Comparison of ENCODE assay signal across 22 cellular contexts in the genomic region with DNA sequence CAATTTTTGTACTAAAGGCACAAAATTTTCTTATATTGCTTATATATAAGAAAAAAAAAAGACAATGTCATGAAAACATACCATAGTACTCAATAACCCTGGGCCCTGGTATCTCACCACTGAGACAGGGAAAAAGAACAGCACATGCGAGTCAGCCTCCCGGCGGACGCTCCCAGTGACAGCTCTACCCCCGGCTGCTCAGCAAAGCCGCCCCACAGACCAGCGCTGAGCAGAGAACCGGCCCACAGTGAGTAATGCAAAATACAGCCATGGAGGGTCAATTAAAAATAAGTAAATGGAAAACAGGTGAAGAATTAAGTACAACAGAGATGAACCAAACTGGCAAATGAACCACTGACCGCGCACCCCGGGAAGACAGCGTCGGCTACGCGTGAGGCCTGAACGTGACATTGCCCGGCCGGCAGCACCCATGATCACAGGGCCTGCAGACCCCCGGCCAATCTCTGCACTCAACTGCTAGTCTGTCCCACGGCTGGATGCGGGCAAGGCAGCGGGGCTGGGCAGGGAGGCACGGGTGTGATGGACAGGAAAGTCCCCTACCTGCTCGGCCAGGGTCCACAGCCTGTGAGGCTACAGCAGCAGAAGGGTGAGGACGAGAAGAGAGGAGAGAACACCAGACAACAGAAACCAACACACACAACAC.
DNase-seq lines count a peak whose midpoint lies in the region; ATAC-seq and TF ChIP-seq lines count a peak whose summit lies in the region.
"Had no signal": no experiment of that assay in that cellular context is flagged by ENCODE, and none has a peak within 500 bp of the region (broad histone marks: within the 10 kb centered on the region; RNA-seq: fewer than 3 reads in every experiment).

No MANE protein-coding gene starts in this region.

- CTCF ChIA-PET in activated B cell treated with CpG ODN at 0.5 μM for 24 hours (lab: Charles Lee) (no interaction called here), GM10248 (lab: Yijun Ruan, JAX) (interaction anchor here (1.3 kb wide), 1 partner anchor 18 kb away, joined by 3 read pairs; no protein-coding TSS in a partner anchor)

- H3F3A ChIP-seq in GM23248 (ENCODE audit: insufficient read depth): no peaks in the 10 kb centered on the region

- peak overlapping the region; percentile 77 for H3K4me3 Mint-ChIP-seq in activated B cell treated with CpG ODN at 0.5 μM for 24 hours
- peak overlapping the region; percentile 65 for H3K4me3 Mint-ChIP-seq in stimulated activated memory B cell treated with anti-CD40 and anti-IgM and Interleukin-4, amounts not matched to agents 10 μg/mL and 1 μg/mL and 100 μg/mL, for 72 hours
- H3K4me3 Mint-ChIP-seq: activated CD4-positive, alpha-beta memory T cell treated with anti-CD3 and anti-CD28 coated beads, Interleukin-2, amount 10 ng/mL, durations not matched to agents 7 days and 5 days; activated naive CD4-positive, alpha-beta T cell treated with anti-CD3 and anti-CD28 coated beads, Interleukin-2, amount 10 ng/mL, durations not matched to agents 7 days and 5 days; endodermal cell; nephron had no signal

- H3K9me3 ChIP-seq in GM23248 (ENCODE audit: low read depth) (no peaks in the 10 kb centered on the region), fibroblast of lung (ENCODE audit: control insufficient read depth, insufficient read depth, low read depth, low read length) (no peaks in the 10 kb centered on the region)
- H3K9me3 ChIP-seq: ascending aorta, BE2C, left lung, upper lobe of right lung had no signal

- peak overlapping the region; percentile 90 for H3K27ac Mint-ChIP-seq in activated B cell treated with CpG ODN at 0.5 μM for 24 hours
- H3K27ac Mint-ChIP-seq in stimulated activated memory B cell treated with anti-CD40 and anti-IgM and Interleukin-4, amounts not matched to agents 10 μg/mL and 1 μg/mL and 100 μg/mL, for 72 hours: peak overlapping the region; percentile 85
- H3K27ac Mint-ChIP-seq: activated CD4-positive, alpha-beta memory T cell treated with anti-CD3 and anti-CD28 coated beads, Interleukin-2, amount 10 ng/mL, durations not matched to agents 7 days and 5 days; activated naive CD4-positive, alpha-beta T cell treated with anti-CD3 and anti-CD28 coated beads, Interleukin-2, amount 10 ng/mL, durations not matched to agents 7 days and 5 days; endodermal cell had no signal

- DNase-seq in GM23248: peak; percentile 48
- no peak for DNase-seq in activated B cell treated with CpG ODN at 0.5 μM for 24 hours
- peak; percentile 27 to 40 for DNase-seq in fibroblast of lung (ENCODE audit: low read depth in 2 of 2)
- no peak for DNase-seq in GM10248 (ENCODE audit: extremely low spot score)
- no peak for DNase-seq in 8988T
- DNase-seq: activated CD4-positive, alpha-beta memory T cell treated with anti-CD3 and anti-CD28 coated beads, Interleukin-2, amount 10 ng/mL, durations not matched to agents 7 days and 5 days; activated CD4-positive, CD25-positive, alpha-beta regulatory T cell; activated naive CD4-positive, alpha-beta T cell treated with anti-CD3 and anti-CD28 coated beads, Interleukin-2, amount 10 ng/mL, durations not matched to agents 7 days and 5 days; activated T-cell treated with anti-CD3 and anti-CD28 coated beads, Interleukin-2, amount 50 U/mL, for 1 hour; BE2C; endodermal cell; left lung; midbrain; MM.1S; small intestine; stimulated activated CD4-positive, alpha-beta T cell treated with anti-CD3 and anti-CD28 coated beads, Interleukin-2, amount 100 ng/mL, for 48 hours; upper lobe of right lung had no signal

- no peaks in the 10 kb centered on the region for H3K36me3 Mint-ChIP-seq in activated B cell treated with CpG ODN at 0.5 μM for 24 hours (ENCODE audit: low read depth)
- no peaks in the 10 kb centered on the region for H3K36me3 Mint-ChIP-seq in stimulated activated memory B cell treated with anti-CD40 and anti-IgM and Interleukin-4, amounts not matched to agents 10 μg/mL and 1 μg/mL and 100 μg/mL, for 72 hours
- H3K36me3 Mint-ChIP-seq: activated naive CD4-positive, alpha-beta T cell treated with anti-CD3 and anti-CD28 coated beads, Interleukin-2, amount 10 ng/mL, durations not matched to agents 7 days and 5 days had no signal

- no peak overlapping the region for H2AFZ ChIP-seq in GM23248
- no peak overlapping the region for H2AFZ ChIP-seq in fibroblast of lung (ENCODE audit: low read length)

- H3K4me1 ChIP-seq in GM23248 (ENCODE audit: insufficient read depth): no peaks in the 10 kb centered on the region
- peaks cover 6% of the 10 kb centered on the region for H3K4me1 ChIP-seq in fibroblast of lung (ENCODE audit: control insufficient read depth, extremely low read depth, insufficient read depth, low read length)
- H3K4me1 ChIP-seq: BE2C, upper lobe of right lung had no signal

- in situ Hi-C loops in GM23248 (cut with MboI): no loop called here

- 0 out of 2 replicates have a peak, but pooled peaks cover 4% of the 10 kb centered on the region for H3K36me3 ChIP-seq in GM23248 (ENCODE audit: low read depth)
- peaks cover 5% of the 10 kb centered on the region for H3K36me3 ChIP-seq in fibroblast of lung (ENCODE audit: control insufficient read depth, insufficient read depth, low read length)
- H3K36me3 ChIP-seq: BE2C, left lung had no signal

- H3K27me3 Mint-ChIP-seq in activated B cell treated with CpG ODN at 0.5 μM for 24 hours: no peaks in the 10 kb centered on the region
- no peaks in the 10 kb centered on the region for H3K27me3 Mint-ChIP-seq in stimulated activated memory B cell treated with anti-CD40 and anti-IgM and Interleukin-4, amounts not matched to agents 10 μg/mL and 1 μg/mL and 100 μg/mL, for 72 hours
- H3K27me3 Mint-ChIP-seq: activated CD4-positive, alpha-beta memory T cell treated with anti-CD3 and anti-CD28 coated beads, Interleukin-2, amount 10 ng/mL, durations not matched to agents 7 days and 5 days had no signal

- H4K20me1 ChIP-seq in GM23248 (ENCODE audit: insufficient read depth) (no peaks in the 10 kb centered on the region), fibroblast of lung (ENCODE audit: control insufficient read depth, extremely low read depth, insufficient read depth, low read length) (no peaks in the 10 kb centered on the region)

- no peaks in the 10 kb centered on the region for H3K79me2 ChIP-seq in GM23248 (ENCODE audit: insufficient read depth)
- H3K79me2 ChIP-seq in fibroblast of lung (ENCODE audit: control insufficient read depth, insufficient read depth, low read length): no peaks in the 10 kb centered on the region

- no peaks in the 10 kb centered on the region for H3K9me3 Mint-ChIP-seq in activated B cell treated with CpG ODN at 0.5 μM for 24 hours
- H3K9me3 Mint-ChIP-seq in stimulated activated memory B cell treated with anti-CD40 and anti-IgM and Interleukin-4, amounts not matched to agents 10 μg/mL and 1 μg/mL and 100 μg/mL, for 72 hours: no peaks in the 10 kb centered on the region
- H3K9me3 Mint-ChIP-seq: activated CD4-positive, alpha-beta memory T cell treated with anti-CD3 and anti-CD28 coated beads, Interleukin-2, amount 10 ng/mL, durations not matched to agents 7 days and 5 days; activated naive CD4-positive, alpha-beta T cell treated with anti-CD3 and anti-CD28 coated beads, Interleukin-2, amount 10 ng/mL, durations not matched to agents 7 days and 5 days; endodermal cell; nephron had no signal

- H3K4me2 ChIP-seq in GM23248 (ENCODE audit: unreplicated experiment) (no peak overlapping the region), fibroblast of lung (ENCODE audit: extremely low read depth, insufficient read depth, low read length) (no peak overlapping the region)

- H3K27ac ChIP-seq in GM23248: no peak overlapping the region
- H3K27ac ChIP-seq in fibroblast of lung (ENCODE audit: insufficient read depth, low read length): no peak overlapping the region
- H3K27ac ChIP-seq: ascending aorta, left lung, SK-N-MC, upper lobe of right lung had no signal

- H3K4me1 Mint-ChIP-seq in activated B cell treated with CpG ODN at 0.5 μM for 24 hours: peaks cover 96% of the 10 kb centered on the region
- H3K4me1 Mint-ChIP-seq in stimulated activated memory B cell treated with anti-CD40 and anti-IgM and Interleukin-4, amounts not matched to agents 10 μg/mL and 1 μg/mL and 100 μg/mL, for 72 hours: peaks cover 59% of the 10 kb centered on the region

- TF ChIP-seq CTCF in activated B cell treated with CpG ODN at 0.5 μM for 24 hours (IDR thresholded peaks at IDR 0.05) (no peak), fibroblast of lung (conservative IDR thresholded peaks at IDR 0.05 in 1 of 2, IDR thresholded peaks at IDR 0.05 in 1 of 2; ENCODE audit: low read depth in 1 of 2, low read length in 2 of 2) (no peak), GM10248 (IDR thresholded peaks at IDR 0.05; ENCODE audit: control extremely low read depth, extremely low read depth, low read depth, missing control alignments) (no peak)

- H3K27me3 ChIP-seq in GM23248 (replicated peaks; ENCODE audit: insufficient read depth) (no peaks in the 10 kb centered on the region), fibroblast of lung (ENCODE audit: control insufficient read depth, insufficient read depth, low read length) (no peaks in the 10 kb centered on the region)
- H3K27me3 ChIP-seq: ascending aorta, BE2C, left lung, upper lobe of right lung had no signal

- intact Hi-C loops in activated B cell treated with CpG ODN at 0.5 μM for 24 hours (cut with micrococcal nuclease): no loop called here

- ATAC-seq in activated B cell treated with CpG ODN at 0.5 μM for 24 hours (ENCODE audit: low read depth) (no peak), HG03139 (IDR thresholded peaks at IDR 0.05; ENCODE audit: unreplicated experiment) (no peak)
- ATAC-seq in stimulated activated memory B cell treated with anti-CD40 and anti-IgM and Interleukin-4, amounts not matched to agents 10 μg/mL and 1 μg/mL and 100 μg/mL, for 72 hours: no peak
- ATAC-seq: left lung, upper lobe of right lung had no signal

- H3K9ac ChIP-seq in GM23248: no peak overlapping the region
- no peak overlapping the region for H3K9ac ChIP-seq in fibroblast of lung (ENCODE audit: insufficient read depth, low read length)

- H3K9me2 ChIP-seq in GM23248 (ENCODE audit: insufficient read depth): no peaks in the 10 kb centered on the region

- POLR2A ChIA-PET in activated B cell treated with CpG ODN at 0.5 μM for 24 hours (lab: Charles Lee): no interaction called here
- POLR2A ChIA-PET in GM10248 (lab: Yijun Ruan, JAX): no interaction called here

- WGBS in GM23248 (ENCODE audit: low coverage in 1 of 2, low lambda C conversion rate in 2 of 2, missing lambda C conversion rate in 2 of 2), 2 experiments: 93 to 95% methylated on average over 23 to 25 of the region's 25 CpGs

- H3K4me3 ChIP-seq in GM23248: no peak overlapping the region
- H3K4me3 ChIP-seq in fibroblast of lung (replicated peaks in 1 of 4; ENCODE audit: control extremely low read depth in 1 of 4, insufficient read depth in 1 of 4, low read depth in 3 of 4, low read length in 4 of 4): no peak overlapping the region
- H3K4me3 ChIP-seq: ascending aorta, left lung, SK-N-MC, upper lobe of right lung had no signal

Comparison
In these comparisons a context has a peak if more than half of its experiments do, and no peak if none do; other contexts are left out.
1. DNase-seq: peak in GM23248 (single experiment) and fibroblast of lung (2 of 2); none in activated B cell treated with CpG ODN at 0.5 μM for 24 hours (single experiment), GM10248 (single experiment) and 8988T (single experiment).